ENCODE assay signal across 1 cellular context in genomic region chr5:172186114-172186695, GRCh38.
TF ChIP-seq lines count a peak whose summit lies in the region.

No MANE protein-coding gene starts in this region.

TF ChIP-seq in H1, 55 proteins besides CTCF, POLR2A, EP300 and RAD21:
- TF ChIP-seq TBP (IDR thresholded peaks at IDR 0.05; ENCODE audit: low read depth, low read length) = no peak
- no peak for TF ChIP-seq SAP30 (IDR thresholded peaks at IDR 0.05; ENCODE audit: insufficient read depth, insufficient replicate concordance, low read length)
- no peak for TF ChIP-seq ZNF274 (IDR thresholded peaks at IDR 0.05; ENCODE audit: borderline replicate concordance, extremely low read depth, low read length)
- TF ChIP-seq SRF (IDR thresholded peaks at IDR 0.05; ENCODE audit: low read depth, low read length) = no peak
- no peak for TF ChIP-seq SIRT6 (IDR thresholded peaks at IDR 0.05; ENCODE audit: low read length)
- TF ChIP-seq, protein P1, sequence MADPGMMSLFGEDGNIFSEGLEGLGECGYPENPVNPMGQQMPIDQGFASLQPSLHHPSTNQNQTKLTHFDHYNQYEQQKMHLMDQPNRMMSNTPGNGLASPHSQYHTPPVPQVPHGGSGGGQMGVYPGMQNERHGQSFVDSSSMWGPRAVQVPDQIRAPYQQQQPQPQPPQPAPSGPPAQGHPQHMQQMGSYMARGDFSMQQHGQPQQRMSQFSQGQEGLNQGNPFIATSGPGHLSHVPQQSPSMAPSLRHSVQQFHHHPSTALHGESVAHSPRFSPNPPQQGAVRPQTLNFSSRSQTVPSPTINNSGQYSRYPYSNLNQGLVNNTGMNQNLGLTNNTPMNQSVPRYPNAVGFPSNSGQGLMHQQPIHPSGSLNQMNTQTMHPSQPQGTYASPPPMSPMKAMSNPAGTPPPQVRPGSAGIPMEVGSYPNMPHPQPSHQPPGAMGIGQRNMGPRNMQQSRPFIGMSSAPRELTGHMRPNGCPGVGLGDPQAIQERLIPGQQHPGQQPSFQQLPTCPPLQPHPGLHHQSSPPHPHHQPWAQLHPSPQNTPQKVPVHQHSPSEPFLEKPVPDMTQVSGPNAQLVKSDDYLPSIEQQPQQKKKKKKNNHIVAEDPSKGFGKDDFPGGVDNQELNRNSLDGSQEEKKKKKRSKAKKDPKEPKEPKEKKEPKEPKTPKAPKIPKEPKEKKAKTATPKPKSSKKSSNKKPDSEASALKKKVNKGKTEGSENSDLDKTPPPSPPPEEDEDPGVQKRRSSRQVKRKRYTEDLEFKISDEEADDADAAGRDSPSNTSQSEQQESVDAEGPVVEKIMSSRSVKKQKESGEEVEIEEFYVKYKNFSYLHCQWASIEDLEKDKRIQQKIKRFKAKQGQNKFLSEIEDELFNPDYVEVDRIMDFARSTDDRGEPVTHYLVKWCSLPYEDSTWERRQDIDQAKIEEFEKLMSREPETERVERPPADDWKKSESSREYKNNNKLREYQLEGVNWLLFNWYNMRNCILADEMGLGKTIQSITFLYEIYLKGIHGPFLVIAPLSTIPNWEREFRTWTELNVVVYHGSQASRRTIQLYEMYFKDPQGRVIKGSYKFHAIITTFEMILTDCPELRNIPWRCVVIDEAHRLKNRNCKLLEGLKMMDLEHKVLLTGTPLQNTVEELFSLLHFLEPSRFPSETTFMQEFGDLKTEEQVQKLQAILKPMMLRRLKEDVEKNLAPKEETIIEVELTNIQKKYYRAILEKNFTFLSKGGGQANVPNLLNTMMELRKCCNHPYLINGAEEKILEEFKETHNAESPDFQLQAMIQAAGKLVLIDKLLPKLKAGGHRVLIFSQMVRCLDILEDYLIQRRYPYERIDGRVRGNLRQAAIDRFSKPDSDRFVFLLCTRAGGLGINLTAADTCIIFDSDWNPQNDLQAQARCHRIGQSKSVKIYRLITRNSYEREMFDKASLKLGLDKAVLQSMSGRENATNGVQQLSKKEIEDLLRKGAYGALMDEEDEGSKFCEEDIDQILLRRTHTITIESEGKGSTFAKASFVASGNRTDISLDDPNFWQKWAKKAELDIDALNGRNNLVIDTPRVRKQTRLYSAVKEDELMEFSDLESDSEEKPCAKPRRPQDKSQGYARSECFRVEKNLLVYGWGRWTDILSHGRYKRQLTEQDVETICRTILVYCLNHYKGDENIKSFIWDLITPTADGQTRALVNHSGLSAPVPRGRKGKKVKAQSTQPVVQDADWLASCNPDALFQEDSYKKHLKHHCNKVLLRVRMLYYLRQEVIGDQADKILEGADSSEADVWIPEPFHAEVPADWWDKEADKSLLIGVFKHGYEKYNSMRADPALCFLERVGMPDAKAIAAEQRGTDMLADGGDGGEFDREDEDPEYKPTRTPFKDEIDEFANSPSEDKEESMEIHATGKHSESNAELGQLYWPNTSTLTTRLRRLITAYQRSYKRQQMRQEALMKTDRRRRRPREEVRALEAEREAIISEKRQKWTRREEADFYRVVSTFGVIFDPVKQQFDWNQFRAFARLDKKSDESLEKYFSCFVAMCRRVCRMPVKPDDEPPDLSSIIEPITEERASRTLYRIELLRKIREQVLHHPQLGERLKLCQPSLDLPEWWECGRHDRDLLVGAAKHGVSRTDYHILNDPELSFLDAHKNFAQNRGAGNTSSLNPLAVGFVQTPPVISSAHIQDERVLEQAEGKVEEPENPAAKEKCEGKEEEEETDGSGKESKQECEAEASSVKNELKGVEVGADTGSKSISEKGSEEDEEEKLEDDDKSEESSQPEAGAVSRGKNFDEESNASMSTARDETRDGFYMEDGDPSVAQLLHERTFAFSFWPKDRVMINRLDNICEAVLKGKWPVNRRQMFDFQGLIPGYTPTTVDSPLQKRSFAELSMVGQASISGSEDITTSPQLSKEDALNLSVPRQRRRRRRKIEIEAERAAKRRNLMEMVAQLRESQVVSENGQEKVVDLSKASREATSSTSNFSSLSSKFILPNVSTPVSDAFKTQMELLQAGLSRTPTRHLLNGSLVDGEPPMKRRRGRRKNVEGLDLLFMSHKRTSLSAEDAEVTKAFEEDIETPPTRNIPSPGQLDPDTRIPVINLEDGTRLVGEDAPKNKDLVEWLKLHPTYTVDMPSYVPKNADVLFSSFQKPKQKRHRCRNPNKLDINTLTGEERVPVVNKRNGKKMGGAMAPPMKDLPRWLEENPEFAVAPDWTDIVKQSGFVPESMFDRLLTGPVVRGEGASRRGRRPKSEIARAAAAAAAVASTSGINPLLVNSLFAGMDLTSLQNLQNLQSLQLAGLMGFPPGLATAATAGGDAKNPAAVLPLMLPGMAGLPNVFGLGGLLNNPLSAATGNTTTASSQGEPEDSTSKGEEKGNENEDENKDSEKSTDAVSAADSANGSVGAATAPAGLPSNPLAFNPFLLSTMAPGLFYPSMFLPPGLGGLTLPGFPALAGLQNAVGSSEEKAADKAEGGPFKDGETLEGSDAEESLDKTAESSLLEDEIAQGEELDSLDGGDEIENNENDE (IDR thresholded peaks at IDR 0.05; ENCODE audit: insufficient replicate concordance, low read length) = no peak
- no peak for TF ChIP-seq BACH1 (IDR thresholded peaks at IDR 0.05; ENCODE audit: low read length)
- TF ChIP-seq ATF3 (IDR thresholded peaks at IDR 0.05; ENCODE audit: insufficient read depth, low read depth, low read length) = no peak
- TF ChIP-seq, protein P2, sequence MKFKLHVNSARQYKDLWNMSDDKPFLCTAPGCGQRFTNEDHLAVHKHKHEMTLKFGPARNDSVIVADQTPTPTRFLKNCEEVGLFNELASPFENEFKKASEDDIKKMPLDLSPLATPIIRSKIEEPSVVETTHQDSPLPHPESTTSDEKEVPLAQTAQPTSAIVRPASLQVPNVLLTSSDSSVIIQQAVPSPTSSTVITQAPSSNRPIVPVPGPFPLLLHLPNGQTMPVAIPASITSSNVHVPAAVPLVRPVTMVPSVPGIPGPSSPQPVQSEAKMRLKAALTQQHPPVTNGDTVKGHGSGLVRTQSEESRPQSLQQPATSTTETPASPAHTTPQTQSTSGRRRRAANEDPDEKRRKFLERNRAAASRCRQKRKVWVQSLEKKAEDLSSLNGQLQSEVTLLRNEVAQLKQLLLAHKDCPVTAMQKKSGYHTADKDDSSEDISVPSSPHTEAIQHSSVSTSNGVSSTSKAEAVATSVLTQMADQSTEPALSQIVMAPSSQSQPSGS (IDR thresholded peaks at IDR 0.05; ENCODE audit: low read length) = no peak
- TF ChIP-seq GABPA (IDR thresholded peaks at IDR 0.05; ENCODE audit: borderline replicate concordance, insufficient read depth, low read length) = no peak
- TF ChIP-seq SIX5 (IDR thresholded peaks at IDR 0.05; ENCODE audit: low read depth, low read length) = no peak
- TF ChIP-seq YY1 (IDR thresholded peaks at IDR 0.05; ENCODE audit: low read depth, low read length) = no peak
- no peak for TF ChIP-seq MAFK (IDR thresholded peaks at IDR 0.05; ENCODE audit: low read depth, low read length)
- TF ChIP-seq SUZ12 (IDR thresholded peaks at IDR 0.05; ENCODE audit: low read length) = no peak
